ENCODE assay signal across 20 cellular contexts in genomic region chr2:232843860-232844259, GRCh38. TPM values are rescaled to one million over a fixed set of nuclear protein-coding genes. Genes with fewer than 3 reads are reported as not detected.
DNase-seq lines count a peak whose midpoint lies in the region; ATAC-seq and TF ChIP-seq lines count a peak whose summit lies in the region.
"Had no signal": no experiment of that assay in that cellular context is flagged by ENCODE, and none has a peak within 500 bp of the region (broad histone marks: within the 10 kb centered on the region; RNA-seq: fewer than 3 reads in every experiment).

No MANE protein-coding gene starts in this region.

- CTCF ChIA-PET in Panc1 (lab: Charles Lee), result interaction anchor here (0.7 kb wide), 2 partner anchors 84 to 100 kb away, joined by 4 to 7 read pairs; no protein-coding TSS in a partner anchor

- TF ChIP-seq CTCF in cardiac muscle cell (IDR thresholded peaks at IDR 0.05; ENCODE audit: low read depth, low read length) (peak; percentile 5), Panc1 (IDR thresholded peaks at IDR 0.05) (peak; percentile 30; the same call in 1 of the 2 replicates), testis (IDR thresholded peaks at IDR 0.05) (no peak)

- H3K36me3 ChIP-seq in cardiac muscle cell (peaks cover 37% of the 10 kb centered on the region), Panc1 (ENCODE audit: control insufficient read depth, insufficient read depth, low read length) (peaks cover 57% of the 10 kb centered on the region), testis (ENCODE audit: low read depth, missing control alignments) (no peaks in the 10 kb centered on the region)

- no peak for ATAC-seq in Right ventricle myocardium inferior
- no peak for ATAC-seq in Panc1
- peak; percentile 66 for ATAC-seq in left ventricle myocardium superior
- ATAC-seq: activated T-cell treated with anti-CD3 and anti-CD28 coated beads, Interleukin-2, amount 50 U/mL, for 4 hours; lower lobe of right lung; natural killer cell treated with Interleukin-12 subunit alpha and Interleukin-12 subunit beta and Interleukin-15 and Interleukin-18, amount 100 ng/mL, for 72 hours had no signal

- H3K27me3 ChIP-seq in cardiac muscle cell (no peaks in the 10 kb centered on the region), Panc1 (ENCODE audit: control insufficient read depth, insufficient read depth, low read length) (no peaks in the 10 kb centered on the region), testis (no peaks in the 10 kb centered on the region)
- H3K27me3 ChIP-seq: esophagus squamous epithelium, vagina had no signal

- peaks cover 25% of the 10 kb centered on the region for H3K4me1 ChIP-seq in cardiac muscle cell (ENCODE audit: low read depth)
- H3K4me1 ChIP-seq in Panc1 (ENCODE audit: control insufficient read depth, insufficient read depth, low read length), result peaks cover 3% of the 10 kb centered on the region; the same call in 1 of the 2 replicates
- no peaks in the 10 kb centered on the region for H3K4me1 ChIP-seq in testis
- H3K4me1 ChIP-seq: vagina had no signal

- WGBS in testis, 2 donors, result 79 to 80% methylated on average over 5 of the region's 5 CpGs

- intact Hi-C loops in Right ventricle myocardium inferior (cut with DNase I), result no loop called here
- intact Hi-C loops in Panc1 (cut with micrococcal nuclease; ENCODE audit: unreplicated experiment), result no loop called here
- intact Hi-C loops in left ventricle myocardium superior (cut with micrococcal nuclease), result loop anchor here (10.0 kb wide), 1 partner anchor 411 kb away; the partner anchor contains the start of gene ATG16L1
- intact Hi-C loops in testis (cut with DNase I; ENCODE audit: low total_unique reads), result no loop called here

- H3K9me3 ChIP-seq in cardiac muscle cell (ENCODE audit: low read depth) (no peaks in the 10 kb centered on the region), Panc1 (ENCODE audit: control insufficient read depth, insufficient read depth, low read depth, low read length) (no peaks in the 10 kb centered on the region), testis (no peaks in the 10 kb centered on the region)
- H3K9me3 ChIP-seq: esophagus squamous epithelium, lower lobe of right lung, vagina had no signal

- BruUV-seq in Panc1 (replicated peaks; lab: Mats Ljungman, UMichigan), result no TSS peak

- in situ Hi-C loops in Panc1 (cut with HindIII; ENCODE audit: low pct_unique_long_range_greater_than_20kb, low sequenced_read_pairs), result no loop called here

- peak in 1 of 2 donors; percentile 71 for DNase-seq in cardiac muscle cell (ENCODE audit: low read depth in 1 of 2, low spot score in 1 of 2)
- DNase-seq in Right ventricle myocardium inferior (ENCODE audit: missing footprints), result no peak
- DNase-seq in Panc1 (ENCODE audit: low read depth, low spot score), result no peak
- peak; percentile 49 for DNase-seq in left ventricle myocardium superior
- DNase-seq in testis, result peak; percentile 72
- DNase-seq in NCI-H128 (lab: John Stamatoyannopoulos, UW; ENCODE audit: unreplicated experiment), result no peak
- no peak for DNase-seq in NCI-H82 (lab: John Stamatoyannopoulos, UW)
- no peak for DNase-seq in HuH-7.5 (ENCODE audit: low spot score)
- DNase-seq: activated CD4-positive, alpha-beta T cell treated with anti-CD3 and anti-CD28 coated beads, Interleukin-2, amount 10 ng/mL, durations not matched to agents 24 days and 14 days; activated T-cell treated with anti-CD3 and anti-CD28 coated beads, Interleukin-2, amount 50 U/mL, for 4 hours; AML-193; amniotic stem cell; esophagus squamous epithelium; lower lobe of right lung; NCI-H1930; NCI-H748 treated with DMSO at 0.1 percent for 48 hours; stimulated activated naive CD4-positive, alpha-beta T cell had no signal

- POLR2A ChIA-PET in Panc1 (lab: Charles Lee), result interaction anchor here (0.6 kb wide), 1 partner anchor 1214 kb away, joined by 6 read pairs; no protein-coding TSS in a partner anchor

- peak overlapping the region; percentile 81 for H3K27ac ChIP-seq in cardiac muscle cell
- H3K27ac ChIP-seq in Panc1 (ENCODE audit: low read length), result no peak overlapping the region
- no peak overlapping the region for H3K27ac ChIP-seq in testis
- H3K27ac ChIP-seq: coronary artery, esophagus squamous epithelium, lower lobe of right lung, vagina had no signal

- TF ChIP-seq POLR2A in testis (IDR thresholded peaks at IDR 0.05), result no peak

- H3K4me3 ChIP-seq in cardiac muscle cell (no peak overlapping the region), Panc1 (ENCODE audit: low read depth in 2 of 2, low read length in 2 of 2) (no peak overlapping the region), testis (no peak overlapping the region)
- H3K4me3 ChIP-seq: coronary artery, esophagus squamous epithelium, lower lobe of right lung, vagina had no signal

RNA-seq across cellular contexts. Expression of gene SNORC, which starts 26.2 kb away (rescaled TPM):
- 3.8 and 13.1 TPM in 2 replicates for total RNA-seq in cardiac muscle cell
- polyA plus RNA-seq in cardiac muscle cell, result 1.2 and 2.3 TPM in 2 replicates
- 0.46 TPM for total RNA-seq in Right ventricle myocardium inferior
- 6.8 TPM for total RNA-seq in Panc1 (2021; ENCODE audit: unreplicated experiment)
- polyA plus RNA-seq in Panc1 (2012; ENCODE audit: insufficient read length), result 9.5 TPM
- 1.3 TPM for total RNA-seq in left ventricle myocardium superior
- 10 to 100 TPM; 14.5 to 15.9 TPM for total RNA-seq in testis
- polyA plus RNA-seq in testis (ENCODE audit: insufficient read depth, low read depth, low replicate concordance), result 7.3 TPM
- total RNA-seq: vagina had no signal

Comparison
In these comparisons a context has a peak if more than half of its experiments do, and no peak if none do; other contexts are left out.
1. DNase-seq: peak in left ventricle myocardium superior (single experiment) and testis (single experiment); none in Right ventricle myocardium inferior (single experiment), Panc1 (single experiment), NCI-H128 (single experiment), NCI-H82 (single experiment) and HuH-7.5 (single experiment).
2. CTCF ChIP-seq: peak in cardiac muscle cell (single experiment) and Panc1 (single experiment); none in testis (0 of 3).